In genomic region chr1:156860113-156860638, GRCh38 we compare ENCODE assay signal across 8 cellular contexts. TPM values are rescaled to one million over a fixed set of nuclear protein-coding genes. Genes with fewer than 3 reads are reported as not detected.
DNase-seq lines count a peak whose midpoint lies in the region; ATAC-seq lines count a peak whose summit lies in the region.

No MANE protein-coding gene starts in this region.

- H3K27me3 ChIP-seq in aorta (ENCODE audit: control insufficient read depth in 1 of 2, insufficient read depth in 2 of 2, low read length in 1 of 2), result no peaks in the 10 kb centered on the region

- H3K4me3 ChIP-seq in aorta (ENCODE audit: low read length in 2 of 2), result no peak overlapping the region

- H3K36me3 ChIP-seq in aorta (ENCODE audit: control insufficient read depth in 1 of 2, insufficient read depth in 2 of 2, low read length in 1 of 2), result no peaks in the 10 kb centered on the region

- H3K9me3 ChIP-seq in aorta (ENCODE audit: control insufficient read depth, low read length), result no peaks in the 10 kb centered on the region

- H3K4me1 ChIP-seq in aorta (ENCODE audit: control insufficient read depth in 1 of 2, insufficient read depth in 2 of 2, low read length in 2 of 2), result no peaks in the 10 kb centered on the region

- WGBS in aorta, 2 donors, result 1 to 2% methylated on average over 35 of the region's 35 CpGs

- H3K27ac ChIP-seq in aorta (ENCODE audit: low read depth in 1 of 2, low read length in 2 of 2), result no peak overlapping the region

- ATAC-seq in HG02852 (IDR thresholded peaks at IDR 0.05; ENCODE audit: unreplicated experiment), result peak; percentile 56
- ATAC-seq in Right ventricle myocardium superior (ENCODE audit: poor library complexity), result peak; percentile 86
- ATAC-seq in aorta (ENCODE audit: low FRiP score), result peak; percentile 86
- no peak for ATAC-seq in HG02588 (IDR thresholded peaks at IDR 0.05; ENCODE audit: unreplicated experiment)

- intact Hi-C loops in Right ventricle myocardium superior (cut with DNase I), result no loop called here
- intact Hi-C loops in aorta (cut with DNase I), result no loop called here

- peak; percentile 62 for DNase-seq in COLO668 (lab: John Stamatoyannopoulos, UW; ENCODE audit: unreplicated experiment)
- DNase-seq in RPMI7951 (ENCODE audit: low read depth), result peak; percentile 33
- DNase-seq in activated naive CD4-positive, alpha-beta T cell treated with Interleukin-2 at 50 U/mL for 16 hours, result peak; percentile 65
- DNase-seq in Right ventricle myocardium superior, result no peak
- peak; percentile 32 for DNase-seq in pons (ENCODE audit: low spot score)
- DNase-seq in aorta, result peak in 1 of 2 donors; percentile 57

RNA-seq across cellular contexts. Expression of gene NTRK1, which starts 0.5 kb away (rescaled TPM):
- total RNA-seq in RPMI7951 (2014; rRNA removed; shearing (Covaris generic)), result not detected in 2 replicates
- 2.5 TPM for total RNA-seq in Right ventricle myocardium superior
- 1 to 10 TPM; 1.2 to 3.5 TPM for total RNA-seq in aorta
- under 1 TPM; 0.50 to 0.56 TPM for polyA plus RNA-seq in aorta

RNA-seq across cellular contexts. Expression of gene INSRR, which starts 1.3 kb away (rescaled TPM):
- not detected in 2 replicates for total RNA-seq in RPMI7951 (2014; rRNA removed; shearing (Covaris generic))
- total RNA-seq in Right ventricle myocardium superior (0.40 TPM), aorta (under 1 TPM in 1 of 2 donors, not detected in 1; 0.51 TPM)
- polyA plus RNA-seq in aorta, result not detected

RNA-seq across cellular contexts. Expression of gene PEAR1, which starts 33.3 kb away (rescaled TPM):
- total RNA-seq in RPMI7951 (2014; rRNA removed; shearing (Covaris generic)), result not detected in 2 replicates
- total RNA-seq in Right ventricle myocardium superior (6.7 TPM), aorta (10 to 100 TPM; 17.4 to 32.9 TPM)
- 10 to 100 TPM in 1 of 2 donors, 1 to 10 TPM in 1; 5.6 to 46.6 TPM for polyA plus RNA-seq in aorta

RNA-seq across cellular contexts. Expression of gene SH2D2A, which starts 43.5 kb away (rescaled TPM):
- 0.48 TPM in 1 of 2 replicates, not detected in the other for total RNA-seq in RPMI7951 (2014; rRNA removed; shearing (Covaris generic))
- total RNA-seq in Right ventricle myocardium superior (1.1 TPM), aorta (1 to 10 TPM; 2.7 to 2.9 TPM)
- polyA plus RNA-seq in aorta, result under 1 TPM in 1 of 2 donors, not detected in 1; 0.38 TPM
